ENCODE assay signal across 25 cellular contexts in genomic region chr7:34066411-34066810, GRCh38.
"Had no signal": no experiment of that assay in that cellular context is flagged by ENCODE, and none has a peak within 500 bp of the region (broad histone marks: within the 10 kb centered on the region; RNA-seq: fewer than 3 reads in every experiment).

No MANE protein-coding gene starts in this region.

- H3K27me3 ChIP-seq: dorsolateral prefrontal cortex, gastrocnemius medialis, heart left ventricle, hepatocyte, neutrophil, pancreas, right lobe of liver, thyroid gland had no signal

- H3K4me1 ChIP-seq: heart left ventricle, pancreas, right lobe of liver, thyroid gland had no signal

- H3K79me2 ChIP-seq: hepatocyte had no signal

- H2AFZ ChIP-seq: hepatocyte had no signal

- DNase-seq: effector CD4-positive, alpha-beta T cell; foreskin fibroblast; gastrocnemius medialis; heart left ventricle; kidney; mucosa of descending colon; naive B cell; pancreas; retina; right lobe of liver; stimulated activated CD4-positive, alpha-beta T cell treated with anti-CD3 and anti-CD28 coated beads, Interleukin-12 subunit alpha, Interleukin-12 subunit beta, amount 100 ng/mL, for 4 hours; stimulated activated CD4-positive, alpha-beta T cell treated with anti-CD3 and anti-CD28 coated beads, Interleukin-1b, Interleukin-23, amount 100 ng/mL, for 48 hours; stimulated activated CD4-positive, alpha-beta T cell treated with anti-CD3 and anti-CD28 coated beads, Interleukin-4, amount 100 ng/mL, for 1 hour; stimulated activated CD8-positive, alpha-beta memory T cell treated with anti-CD3 and anti-CD28 coated beads, Interleukin-4, amount 100 ng/mL, for 48 hours; stimulated activated naive CD4-positive, alpha-beta T cell; stimulated activated naive CD8-positive, alpha-beta T cell treated with anti-CD3 and anti-CD28 coated beads, Interleukin-15, amount 100 ng/mL, for 72 hours; thyroid gland; trophoblast cell had no signal

- H3K36me3 ChIP-seq: gastrocnemius medialis, heart left ventricle, neutrophil, pancreas, right lobe of liver, thyroid gland had no signal

- H3K9me3 ChIP-seq: gastrocnemius medialis, mucosa of descending colon, neutrophil, pancreas, right lobe of liver, thyroid gland had no signal

- H3K4me2 ChIP-seq: hepatocyte, smooth muscle cell had no signal

- ATAC-seq: gastrocnemius medialis; heart left ventricle; left lobe of liver; mucosa of descending colon; natural killer cell treated with Interleukin-12 subunit alpha and Interleukin-12 subunit beta and Interleukin-15 and Interleukin-18, amount 100 ng/mL, for 72 hours; pancreas; right lobe of liver; stimulated activated naive CD8-positive, alpha-beta T cell treated with anti-CD3 and anti-CD28 coated beads, Interleukin-15, amount 100 ng/mL, for 72 hours had no signal

- H3K27ac ChIP-seq: gastrocnemius medialis, heart left ventricle, hepatocyte, neutrophil, pancreas, right lobe of liver, thyroid gland had no signal

- H3K4me3 ChIP-seq: dorsolateral prefrontal cortex, gastrocnemius medialis, heart left ventricle, hepatocyte, lung, mucosa of descending colon, pancreas, right lobe of liver, smooth muscle cell, thyroid gland had no signal
